ENCODE assay signal across 8 cellular contexts in the genomic region with DNA sequence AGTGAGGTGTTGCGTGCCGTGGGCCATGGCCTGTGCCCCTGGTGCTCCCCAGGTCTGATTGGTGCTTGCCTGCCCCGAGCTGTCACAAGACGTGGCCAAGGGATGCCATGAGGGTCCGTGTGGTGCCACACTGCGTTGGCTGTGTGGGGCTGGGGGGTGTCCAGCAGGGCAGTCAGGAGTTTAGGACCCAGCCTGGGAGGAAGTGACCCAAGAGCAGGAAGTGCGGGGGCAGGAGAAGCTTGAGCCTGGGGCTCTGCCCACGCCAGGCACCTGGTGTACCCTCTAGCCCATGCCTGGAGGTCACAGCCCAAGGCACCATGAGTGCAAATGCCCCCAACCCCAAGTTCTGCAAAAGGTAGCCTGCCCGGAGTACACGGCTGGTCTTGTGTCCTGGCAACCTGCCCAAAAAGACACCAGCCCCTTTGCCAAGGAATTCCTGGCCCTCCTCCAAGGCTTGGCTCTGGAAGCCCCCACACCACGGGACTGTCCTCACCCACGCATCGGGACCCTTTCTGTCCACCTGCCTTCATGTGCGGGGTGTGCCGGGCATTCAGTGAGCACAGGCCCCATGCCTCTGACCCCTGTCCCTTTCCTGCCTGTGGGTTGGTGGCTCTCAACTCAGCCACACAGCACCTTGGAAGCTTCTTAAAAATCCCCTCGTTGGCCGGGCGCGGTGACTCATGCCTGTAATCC. TPM values are rescaled to one million over a fixed set of nuclear protein-coding genes. Genes with fewer than 3 reads are reported as not detected.
DNase-seq lines count a peak whose midpoint lies in the region; ATAC-seq and TF ChIP-seq lines count a peak whose summit lies in the region.
"Had no signal": no experiment of that assay in that cellular context is flagged by ENCODE, and none has a peak within 500 bp of the region (broad histone marks: within the 10 kb centered on the region; RNA-seq: fewer than 3 reads in every experiment).

No MANE protein-coding gene starts in this region.

- peaks cover 3% of the 10 kb centered on the region for H3K36me3 Mint-ChIP-seq in activated CD4-positive, alpha-beta memory T cell treated with anti-CD3 and anti-CD28 coated beads for 36 hours

- H3K9me2 ChIP-seq in HCT116 (ENCODE audit: insufficient read depth), result no peaks in the 10 kb centered on the region

- TF ChIP-seq RAD21 in HCT116 (IDR thresholded peaks at IDR 0.05; ENCODE audit: low read depth), result no peak

- H3K27me3 ChIP-seq in HCT116 (ENCODE audit: insufficient read depth, low read length) (no peaks in the 10 kb centered on the region), heart right ventricle (no peaks in the 10 kb centered on the region), smooth muscle cell (ENCODE audit: low read depth) (no peaks in the 10 kb centered on the region)

- POLR2A ChIA-PET in HCT116 (lab: Charles Lee), result interaction anchor here (0.6 kb wide), 1 partner anchor 264 kb away, joined by 4 read pairs; no protein-coding TSS in a partner anchor
- POLR2A ChIA-PET in activated CD4-positive, alpha-beta memory T cell treated with anti-CD3 and anti-CD28 coated beads for 36 hours (lab: Charles Lee), result interaction anchor here (1.5 kb wide), 1 partner anchor 40 kb away, joined by 3 read pairs; no protein-coding TSS in a partner anchor

- H3K27me3 Mint-ChIP-seq in activated CD4-positive, alpha-beta memory T cell treated with anti-CD3 and anti-CD28 coated beads for 36 hours, result no peaks in the 10 kb centered on the region

- H3K27ac ChIP-seq in HCT116 (ENCODE audit: low read depth, low read length) (peak overlapping the region; percentile 22; the same call in 1 of the 2 replicates), heart right ventricle (peak overlapping the region in 8 of 10 donors; percentile 70 to 93 (median 80)), smooth muscle cell (ENCODE audit: low read depth) (peak overlapping the region; percentile 46)

- H3K4me3 ChIP-seq in HCT116 (replicated peaks in 1 of 2; ENCODE audit: low read depth in 1 of 2, low read length in 2 of 2), result no peak overlapping the region
- H3K4me3 ChIP-seq in heart right ventricle, result peak overlapping the region in 2 of 10 donors; percentile 39 to 42
- H3K4me3 ChIP-seq in smooth muscle cell, result no peak overlapping the region

- H3K79me2 ChIP-seq in HCT116 (ENCODE audit: insufficient read depth, low read length) (peaks cover 60% of the 10 kb centered on the region), smooth muscle cell (ENCODE audit: low read depth) (peaks cover 67% of the 10 kb centered on the region)

- H3K4me2 ChIP-seq in HCT116 (ENCODE audit: low read length) (no peak overlapping the region), smooth muscle cell (no peak overlapping the region)

- WGBS in heart right ventricle, 2 donors, result 39 to 48% methylated on average over 19 of the region's 19 CpGs
- 80% methylated on average over 17 of the region's 19 CpGs for WGBS in smooth muscle cell (ENCODE audit: low lambda C conversion rate)

- BruUV-seq in HCT116 (replicated peaks; lab: Mats Ljungman, UMichigan), result no TSS peak

- H3K4me1 Mint-ChIP-seq in activated CD4-positive, alpha-beta memory T cell treated with anti-CD3 and anti-CD28 coated beads for 36 hours (ENCODE audit: low read depth), result peaks cover 38% of the 10 kb centered on the region

- TF ChIP-seq POLR2A in HCT116 (IDR thresholded peaks at IDR 0.05; ENCODE audit: borderline replicate concordance, extremely low read depth, insufficient read depth, insufficient read length), result no peak

- H3K9ac ChIP-seq in HCT116 (ENCODE audit: low read length) (no peak overlapping the region), smooth muscle cell (ENCODE audit: low read depth) (no peak overlapping the region)

- intact Hi-C loops in HCT116 (cut with micrococcal nuclease) (no loop called here), heart right ventricle (cut with DNase I) (no loop called here)
- intact Hi-C loops in activated CD4-positive, alpha-beta memory T cell treated with anti-CD3 and anti-CD28 coated beads for 36 hours (cut with micrococcal nuclease), result no loop called here

- TF ChIP-seq CTCF in HCT116 (IDR thresholded peaks at IDR 0.05 in 2 of 3, conservative IDR thresholded peaks at IDR 0.05 in 1 of 3; ENCODE audit: borderline replicate concordance in 1 of 3, insufficient read depth in 1 of 3, low read depth in 2 of 3, low read length in 2 of 3) (no peak), heart right ventricle (IDR thresholded peaks at IDR 0.05) (no peak), smooth muscle cell (IDR thresholded peaks at IDR 0.05; ENCODE audit: borderline replicate concordance, insufficient read depth, poor library complexity, severe bottlenecking) (no peak)

- no peaks in the 10 kb centered on the region for H3K36me3 ChIP-seq in HCT116 (ENCODE audit: control insufficient read depth in 1 of 2, insufficient read depth in 2 of 2, low read length in 2 of 2)
- peaks cover 0 to 52% (median 23%) of the 10 kb centered on the region in 9 donors for H3K36me3 ChIP-seq in heart right ventricle
- H3K36me3 ChIP-seq in smooth muscle cell (ENCODE audit: low read depth), result no peaks in the 10 kb centered on the region

- RAD21 ChIA-PET in HCT116 (lab: Charles Lee; ENCODE audit: low non-redundant PET in 1 of 2, low total read pairs in 2 of 2, uncharacterized antibody in 2 of 2, unreplicated experiment in 2 of 2), result no interaction called here

- CTCF ChIA-PET in HCT116 (lab: Charles Lee), result no interaction called here
- CTCF ChIA-PET in activated CD4-positive, alpha-beta memory T cell treated with anti-CD3 and anti-CD28 coated beads for 36 hours (lab: Charles Lee), result interaction anchor here (0.8 to 3.3 kb wide), 3 partner anchors 14 to 33 kb away, joined by 3 to 52 read pairs (median 6); a partner anchor contains a TSS

- H3K9me3 Mint-ChIP-seq in activated CD4-positive, alpha-beta memory T cell treated with anti-CD3 and anti-CD28 coated beads for 36 hours, result no peaks in the 10 kb centered on the region

- H3F3A ChIP-seq in smooth muscle cell (ENCODE audit: low read depth), result peaks cover 11% of the 10 kb centered on the region

- H3K9me3 ChIP-seq in HCT116 (ENCODE audit: control insufficient read depth in 1 of 2, insufficient read depth in 1 of 2, low read depth in 1 of 2, low read length in 2 of 2) (no peaks in the 10 kb centered on the region), heart right ventricle (no peaks in the 10 kb centered on the region), smooth muscle cell (replicated peaks; ENCODE audit: low read depth) (no peaks in the 10 kb centered on the region)

- no peak overlapping the region for H3K4me3 Mint-ChIP-seq in activated CD4-positive, alpha-beta memory T cell treated with anti-CD3 and anti-CD28 coated beads for 36 hours

- H2AFZ ChIP-seq in HCT116 (ENCODE audit: low read depth, low read length, poor library complexity, severe bottlenecking) (no peak overlapping the region), smooth muscle cell (ENCODE audit: low read depth) (no peak overlapping the region)

- peaks cover 0 to 26% of the 10 kb centered on the region in 2 experiments for H3K4me1 ChIP-seq in HCT116 (ENCODE audit: control insufficient read depth in 1 of 2, insufficient read depth in 2 of 2, low read length in 2 of 2)
- H3K4me1 ChIP-seq in heart right ventricle, result peaks cover 32 to 66% (median 60%) of the 10 kb centered on the region in 9 donors
- peaks cover 23% of the 10 kb centered on the region for H3K4me1 ChIP-seq in smooth muscle cell (ENCODE audit: low read depth)

- DNase-seq in HCT116 (ENCODE audit: low read depth, low spot score) (no peak), heart right ventricle (no peak), smooth muscle cell (lab: John Stamatoyannopoulos, UW; ENCODE audit: unreplicated experiment) (no peak), DMS53 (lab: John Stamatoyannopoulos, UW) (no peak), NCI-H146 (lab: John Stamatoyannopoulos, UW) (no peak)
- DNase-seq in activated CD4-positive, alpha-beta memory T cell treated with anti-CD3 and anti-CD28 coated beads for 36 hours, result peak; percentile 51
- DNase-seq: NCI-H774 had no signal

- H4K20me1 ChIP-seq in HCT116 (ENCODE audit: insufficient read depth), result no peaks in the 10 kb centered on the region
- H4K20me1 ChIP-seq in smooth muscle cell (ENCODE audit: low read depth), result peaks cover 93% of the 10 kb centered on the region

- ATAC-seq in HCT116, result no peak
- ATAC-seq in heart right ventricle, result peak; percentile 0 to 33 (median 8)
- no peak for ATAC-seq in GM18907 (IDR thresholded peaks at IDR 0.05; ENCODE audit: unreplicated experiment)

- peak overlapping the region; percentile 95 for H3K27ac Mint-ChIP-seq in activated CD4-positive, alpha-beta memory T cell treated with anti-CD3 and anti-CD28 coated beads for 36 hours

TF ChIP-seq in HCT116, 20 proteins besides CTCF, POLR2A, EP300 and RAD21 (continues in another document):
- TF ChIP-seq CBX3 (IDR thresholded peaks at IDR 0.05; ENCODE audit: low read depth) (no peak), SP1 (IDR thresholded peaks at IDR 0.05; ENCODE audit: low read depth) (no peak), POLR2AphosphoS5 (IDR thresholded peaks at IDR 0.05; ENCODE audit: low read depth, low read length) (no peak), ZFX (IDR thresholded peaks at IDR 0.05) (no peak)

RNA-seq across cellular contexts. Expression of a gene that starts 24.9 kb away (rescaled TPM):
- total RNA-seq in HCT116 (2021; ENCODE audit: unreplicated experiment) (24.3 TPM), heart right ventricle (10 to 100 TPM; 18.7 to 26.6 (median 20.9) TPM), smooth muscle cell (2.4 and 3.9 TPM in 2 replicates)
- polyA plus RNA-seq in HCT116 (2012), result 22.9 and 27.3 TPM in 2 replicates
- total RNA-seq in activated CD4-positive, alpha-beta memory T cell treated with anti-CD3 and anti-CD28 coated beads for 36 hours, result 10 to 100 TPM; 19.6 to 22.6 TPM
- polyA plus RNA-seq in heart right ventricle (10 to 100 TPM; 15.2 to 25.2 TPM), smooth muscle cell (10.9 and 14.6 TPM in 2 replicates)

RNA-seq across cellular contexts. Expression of a gene that starts 29.6 kb away (rescaled TPM):
- 2.1 TPM for total RNA-seq in HCT116 (2021; ENCODE audit: unreplicated experiment)
- polyA plus RNA-seq in HCT116 (2012), result 2.4 and 2.5 TPM in 2 replicates
- total RNA-seq in activated CD4-positive, alpha-beta memory T cell treated with anti-CD3 and anti-CD28 coated beads for 36 hours, result 1 to 10 TPM; 9.1 to 9.4 TPM
- 1 to 10 TPM in 9 of 10 donors, under 1 TPM in 1; 0.56 to 9.1 (median 2.6) TPM for total RNA-seq in heart right ventricle
- polyA plus RNA-seq in heart right ventricle, result 1 to 10 TPM; 2.1 to 2.2 TPM
- total RNA-seq in smooth muscle cell, result 10.7 and 13.0 TPM in 2 replicates
- 8.3 and 26.5 TPM in 2 replicates for polyA plus RNA-seq in smooth muscle cell

RNA-seq across cellular contexts. Expression of a gene that starts 32.1 kb away (rescaled TPM):
- 86.0 TPM for total RNA-seq in HCT116 (2021; ENCODE audit: unreplicated experiment)
- polyA plus RNA-seq in HCT116 (2012), result 78.9 and 84.1 TPM in 2 replicates
- total RNA-seq in activated CD4-positive, alpha-beta memory T cell treated with anti-CD3 and anti-CD28 coated beads for 36 hours, result 10 to 100 TPM; 38.1 to 42.0 TPM
- 10 to 100 TPM; 13.1 to 33.4 (median 17.6) TPM for total RNA-seq in heart right ventricle
- polyA plus RNA-seq in heart right ventricle, result 10 to 100 TPM; 20.1 to 41.8 TPM
- 50.1 and 52.9 TPM in 2 replicates for total RNA-seq in smooth muscle cell
- polyA plus RNA-seq in smooth muscle cell, result 120 and 132 TPM in 2 replicates

RNA-seq across cellular contexts. Expression of a gene that starts 34.2 kb away (rescaled TPM):
- 69.9 TPM for total RNA-seq in HCT116 (2021; ENCODE audit: unreplicated experiment)
- 31.9 and 32.2 TPM in 2 replicates for polyA plus RNA-seq in HCT116 (2012)
- 10 to 100 TPM; 61.6 to 63.5 TPM for total RNA-seq in activated CD4-positive, alpha-beta memory T cell treated with anti-CD3 and anti-CD28 coated beads for 36 hours
- 1 to 10 TPM; 4.5 to 8.7 (median 6.6) TPM for total RNA-seq in heart right ventricle
- 1 to 10 TPM; 4.2 to 4.4 TPM for polyA plus RNA-seq in heart right ventricle
- total RNA-seq in smooth muscle cell, result 3.8 and 14.7 TPM in 2 replicates
- polyA plus RNA-seq in smooth muscle cell, result 11.4 and 14.8 TPM in 2 replicates

Comparison
In these comparisons a context has a peak if more than half of its experiments do, and no peak if none do; other contexts are left out.
1. ATAC-seq: peak in heart right ventricle (8 of 8); none in HCT116 (single experiment) and GM18907 (single experiment).
2. H3K27ac ChIP-seq: peak in every context shown above with its lines; median percentile 80 in heart right ventricle; 46 in smooth muscle cell; 22 in HCT116.